Comparison of ENCODE assay signal across 34 cellular contexts in the genomic region with DNA sequence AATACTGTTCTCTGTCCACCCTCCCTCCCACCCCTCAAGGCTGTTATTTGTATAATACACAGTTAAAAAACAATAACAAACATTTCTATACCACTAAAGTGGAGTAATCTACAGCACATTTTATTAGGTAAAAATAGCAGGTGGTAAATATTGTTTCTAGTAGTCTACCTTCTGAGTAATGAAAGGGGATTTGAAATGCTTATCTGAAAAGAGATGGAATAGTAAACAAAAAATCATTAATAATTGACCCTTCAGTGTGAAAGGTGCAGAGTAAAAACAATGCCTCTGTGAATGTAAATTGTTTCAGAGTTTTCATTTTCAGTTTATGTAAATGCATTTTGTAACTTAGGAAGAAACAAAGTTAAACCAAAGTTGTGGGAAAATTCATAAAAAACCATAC.
"Had no signal": no experiment of that assay in that cellular context is flagged by ENCODE, and none has a peak within 500 bp of the region (broad histone marks: within the 10 kb centered on the region; RNA-seq: fewer than 3 reads in every experiment).

No MANE protein-coding gene starts in this region.

- DNase-seq: Karpas-422, Kasumi-1, MG63, MM.1S, MV-4-11, NCI-H1092, NCI-H1092 treated with DMSO at 0.1 percent for 48 hours, NCI-H1105, NCI-H1105 treated with DMSO at 0.1 percent for 48 hours, NCI-H1417, NCI-H1417 treated with DMSO at 0.1 percent for 48 hours, NCI-H1436, NCI-H1436 treated with DMSO at 0.1 percent for 48 hours, NCI-H146, NCI-H1694, NCI-H1694 treated with DMSO at 0.1 percent for 48 hours, NCI-H187, NCI-H187 treated with DMSO at 0.1 percent for 48 hours, NCI-H1930, NCI-H2029, NCI-H2029 treated with DMSO at 0.1 percent for 48 hours, NCI-H2081, NCI-H2081 treated with DMSO at 0.1 percent for 48 hours, NCI-H2107, NCI-H2171, NCI-H2171 treated with DMSO at 0.1 percent for 48 hours, NCI-H2227 treated with DMSO at 0.1 percent for 48 hours, NCI-H226, NCI-H345, NCI-H446, NCI-H446 treated with DMSO at 0.1 percent for 48 hours, NCI-H510A, NCI-H510A treated with DMSO at 0.1 percent for 48 hours, NCI-H524 had no signal

- H3K27me3 ChIP-seq: MG63 had no signal

- H3K9me3 ChIP-seq: MG63 had no signal

- H3K4me3 ChIP-seq: MG63 had no signal

- H3K36me3 ChIP-seq: MG63 had no signal
